In the genomic region with DNA sequence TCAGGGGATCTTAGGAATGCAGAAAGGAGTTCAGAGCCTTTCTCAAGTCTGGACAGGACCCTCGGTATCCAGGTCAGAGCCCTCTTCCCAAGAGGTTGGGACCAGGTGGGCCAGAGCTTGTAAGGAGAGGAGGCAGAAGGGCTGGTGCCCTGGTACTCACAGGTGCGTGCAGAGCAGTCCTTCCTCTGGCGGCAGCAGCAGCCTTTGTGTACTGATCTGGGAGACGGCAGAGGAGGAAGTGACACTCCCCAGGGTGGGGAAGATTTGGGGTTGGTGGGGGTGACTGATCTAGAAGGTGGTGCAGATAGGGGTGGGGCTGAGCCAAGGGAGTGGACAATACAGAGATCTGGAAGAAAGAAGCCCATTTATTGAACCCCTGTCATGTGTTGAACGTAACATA, we compare ENCODE assay signal across 9 cellular contexts. TPM values are rescaled to one million over a fixed set of nuclear protein-coding genes. Genes with fewer than 3 reads are reported as not detected.
A peak's percentile ranks its signal among the peaks of the same experiment; 100 is the strongest.
DNase-seq lines count a peak whose midpoint lies in the region; ATAC-seq and TF ChIP-seq lines count a peak whose summit lies in the region.
"Had no signal": no experiment of that assay in that cellular context is flagged by ENCODE, and none has a peak within 500 bp of the region (broad histone marks: within the 10 kb centered on the region; RNA-seq: fewer than 3 reads in every experiment).

Gene ITGB7 (minus strand): TSS at position 210 of the 400 bp plus-strand sequence. CDS start 6,808 bp downstream, outside the sequence.

- H3K27ac Mint-ChIP-seq in GM23338 = no peak within 1 kb of the TSS
- H3K27ac Mint-ChIP-seq in activated naive CD8-positive, alpha-beta T cell treated with anti-CD3 and anti-CD28 coated beads, Interleukin-2, amount 50 U/mL, for 24 hours = peak within 1 kb of the TSS; percentile 74

- in situ Hi-C loops in G401 (cut with HindIII; ENCODE audit: low sequenced_read_pairs) = no loop called here

- H3K79me2 ChIP-seq in GM23338 (replicated peaks; ENCODE audit: insufficient read depth) = no peaks in the 10 kb centered on the region; the same call in 1 of the 2 replicates

- no peak within 1 kb of the TSS; the same call in 2 of the 3 replicates for H3K4me3 Mint-ChIP-seq in GM23338
- peak within 1 kb of the TSS; percentile 84 for H3K4me3 Mint-ChIP-seq in activated naive CD8-positive, alpha-beta T cell treated with anti-CD3 and anti-CD28 coated beads, Interleukin-2, amount 50 U/mL, for 24 hours

- H3K36me3 ChIP-seq in GM23338 (ENCODE audit: insufficient read depth) (peaks cover 8% of the 10 kb centered on the region), prostate gland (peaks cover 0 to 9% of the 10 kb centered on the region in 2 donors)

- H4K20me1 ChIP-seq in GM23338 (replicated peaks; ENCODE audit: insufficient read depth) = peaks cover 2% of the 10 kb centered on the region

- TF ChIP-seq CTCF in GM12864 (IDR thresholded peaks at IDR 0.05; ENCODE audit: low read depth, low read length, missing control alignments) (no peak), GM23338 (conservative IDR thresholded peaks at IDR 0.05; ENCODE audit: low read depth in 2 of 2) (no peak), prostate gland (IDR thresholded peaks at IDR 0.05) (no peak)

- WGBS in prostate gland = 36% methylated on average over 5 of the region's 5 CpGs

- peaks cover 19% of the 10 kb centered on the region for H3K27me3 Mint-ChIP-seq in GM23338 (ENCODE audit: insufficient read depth, low read depth, poor library complexity)
- no peaks in the 10 kb centered on the region for H3K27me3 Mint-ChIP-seq in activated naive CD8-positive, alpha-beta T cell treated with anti-CD3 and anti-CD28 coated beads, Interleukin-2, amount 50 U/mL, for 24 hours

- peak; percentile 84 for DNase-seq in GM12864 (ENCODE audit: low read depth)
- peak; percentile 11 for DNase-seq in GM23338 (ENCODE audit: low spot score)
- peak; percentile 70 for DNase-seq in activated naive CD8-positive, alpha-beta T cell treated with anti-CD3 and anti-CD28 coated beads, Interleukin-2, amount 50 U/mL, for 24 hours
- DNase-seq in stimulated activated CD4-positive, alpha-beta T cell treated with anti-CD3 and anti-CD28 coated beads, TNF-alpha, amount 100 ng/mL, for 24 hours (ENCODE audit: low read depth in 3 of 3) = peak in 2 of 3 experiments; percentile 33 to 51
- no peak for DNase-seq in prostate gland (ENCODE audit: low spot score)
- no peak for DNase-seq in G401 (ENCODE audit: low spot score)

- TF ChIP-seq POLR2A in Raji (IDR thresholded peaks at IDR 0.05; ENCODE audit: insufficient read depth, low read depth, low read length) = peak; percentile 98
- TF ChIP-seq POLR2A in prostate gland (IDR thresholded peaks at IDR 0.05) = no peak

- H3K9me3 ChIP-seq in prostate gland = no peaks in the 10 kb centered on the region

- peaks cover 7% of the 10 kb centered on the region; the same call in 1 of the 2 replicates for H3F3A ChIP-seq in GM23338 (replicated peaks; ENCODE audit: low read depth)

- no peaks in the 10 kb centered on the region; the same call in 1 of the 2 replicates for H3K4me1 ChIP-seq in GM23338 (ENCODE audit: insufficient read depth)
- no peaks in the 10 kb centered on the region for H3K4me1 ChIP-seq in prostate gland (replicated peaks)

- H3K4me3 ChIP-seq in GM12864 (ENCODE audit: low read depth, low read length) (peak within 1 kb of the TSS; percentile 75), GM23338 (no peak within 1 kb of the TSS), prostate gland (no peak within 1 kb of the TSS)

- 0 out of 2 replicates have a peak, but pooled peaks cover 3% of the 10 kb centered on the region for H3K27me3 ChIP-seq in GM23338 (ENCODE audit: insufficient read depth)
- H3K27me3 ChIP-seq in prostate gland (replicated peaks; ENCODE audit: insufficient read depth) = no peaks in the 10 kb centered on the region

- no peaks in the 10 kb centered on the region; the same call in 2 of the 3 replicates for H3K9me3 Mint-ChIP-seq in GM23338
- H3K9me3 Mint-ChIP-seq in activated naive CD8-positive, alpha-beta T cell treated with anti-CD3 and anti-CD28 coated beads, Interleukin-2, amount 50 U/mL, for 24 hours = no peaks in the 10 kb centered on the region

- no peak within 1 kb of the TSS for H3K27ac ChIP-seq in GM23338 (ENCODE audit: low read depth)
- H3K27ac ChIP-seq in prostate gland = no peak within 1 kb of the TSS

- H3K36me3 Mint-ChIP-seq in GM23338 (ENCODE audit: low read depth) = peaks cover 26% of the 10 kb centered on the region
- peaks cover 24% of the 10 kb centered on the region for H3K36me3 Mint-ChIP-seq in activated naive CD8-positive, alpha-beta T cell treated with anti-CD3 and anti-CD28 coated beads, Interleukin-2, amount 50 U/mL, for 24 hours (ENCODE audit: low read depth)

- ATAC-seq in GM23338 = peak; percentile 37
- ATAC-seq in activated naive CD8-positive, alpha-beta T cell treated with anti-CD3 and anti-CD28 coated beads, Interleukin-2, amount 50 U/mL, for 24 hours = peak; percentile 65
- no peak for ATAC-seq in GM18520 (IDR thresholded peaks at IDR 0.05; ENCODE audit: unreplicated experiment)

- no peaks in the 10 kb centered on the region for H3K9me2 ChIP-seq in GM23338 (ENCODE audit: insufficient read depth)

- no peak within 1 kb of the TSS for H3K4me2 ChIP-seq in GM23338

- peaks cover 19% of the 10 kb centered on the region for H3K4me1 Mint-ChIP-seq in GM23338
- peaks cover 80% of the 10 kb centered on the region for H3K4me1 Mint-ChIP-seq in activated naive CD8-positive, alpha-beta T cell treated with anti-CD3 and anti-CD28 coated beads, Interleukin-2, amount 50 U/mL, for 24 hours

- intact Hi-C loops in prostate gland (cut with DNase I) = no loop called here

- no peak within 1 kb of the TSS for H2AFZ ChIP-seq in GM23338

TF ChIP-seq in GM23338, 12 proteins besides CTCF, POLR2A, EP300 and RAD21 (continues in another document):
- TF ChIP-seq CREB1 (CRISPR knock-in tag; IDR thresholded peaks at IDR 0.05; ENCODE audit: low read depth) = no peak
- TF ChIP-seq, protein P1, sequence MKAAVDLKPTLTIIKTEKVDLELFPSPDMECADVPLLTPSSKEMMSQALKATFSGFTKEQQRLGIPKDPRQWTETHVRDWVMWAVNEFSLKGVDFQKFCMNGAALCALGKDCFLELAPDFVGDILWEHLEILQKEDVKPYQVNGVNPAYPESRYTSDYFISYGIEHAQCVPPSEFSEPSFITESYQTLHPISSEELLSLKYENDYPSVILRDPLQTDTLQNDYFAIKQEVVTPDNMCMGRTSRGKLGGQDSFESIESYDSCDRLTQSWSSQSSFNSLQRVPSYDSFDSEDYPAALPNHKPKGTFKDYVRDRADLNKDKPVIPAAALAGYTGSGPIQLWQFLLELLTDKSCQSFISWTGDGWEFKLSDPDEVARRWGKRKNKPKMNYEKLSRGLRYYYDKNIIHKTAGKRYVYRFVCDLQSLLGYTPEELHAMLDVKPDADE (IDR thresholded peaks at IDR 0.05) = no peak

RNA-seq across cellular contexts. Expression of gene ITGB7, which starts in this region (rescaled TPM):
- 0.39 TPM in 1 of 2 replicates, not detected in the other for total RNA-seq in GM23338 (2014; rRNA removed; shearing (Covaris generic))
- polyA plus RNA-seq in GM23338 (2016; fragmentation: Nextera tagmentation; extraction: Ambion mirVana) = 0.32 and 0.43 TPM in 2 replicates
- total RNA-seq in prostate gland = 1 to 10 TPM; 1.2 to 1.7 TPM
- 0.41 and 0.49 TPM in 2 replicates for total RNA-seq in G401 (2014; rRNA removed; shearing (Covaris generic))
- total RNA-seq: glomerular endothelial cell had no signal

Comparison
In these comparisons a context has a peak if more than half of its experiments do, and no peak if none do; other contexts are left out.
1. Peak in DNase-seq and ATAC-seq in GM23338; RNA of the gene not detected or under 1 TPM.
2. DNase-seq: peak in GM12864 (single experiment), activated naive CD8-positive, alpha-beta T cell treated with anti-CD3 and anti-CD28 coated beads, Interleukin-2, amount 50 U/mL, for 24 hours (single experiment) and stimulated activated CD4-positive, alpha-beta T cell treated with anti-CD3 and anti-CD28 coated beads, TNF-alpha, amount 100 ng/mL, for 24 hours (2 of 3); none in prostate gland (single experiment) and G401 (single experiment).